10 cellular contexts compared by ENCODE assay signal in genomic region chr1:243244420-243244819, GRCh38. TPM values are rescaled to one million over a fixed set of nuclear protein-coding genes. Genes with fewer than 3 reads are reported as not detected.
A peak's percentile ranks its signal among the peaks of the same experiment; 100 is the strongest.
DNase-seq lines count a peak whose midpoint lies in the region; ATAC-seq and TF ChIP-seq lines count a peak whose summit lies in the region.
"Had no signal": no experiment of that assay in that cellular context is flagged by ENCODE, and none has a peak within 500 bp of the region (broad histone marks: within the 10 kb centered on the region; RNA-seq: fewer than 3 reads in every experiment).

No MANE protein-coding gene starts in this region.

- H3K9me3 ChIP-seq in osteoblast (ENCODE audit: low read depth, low read length) = no peaks in the 10 kb centered on the region
- H3K9me3 ChIP-seq: thoracic aorta had no signal

- H3K27ac ChIP-seq in osteoblast (ENCODE audit: low read depth, low read length) = peak overlapping the region; percentile 13
- H3K27ac ChIP-seq: thoracic aorta had no signal

- ATAC-seq in GM19035 (IDR thresholded peaks at IDR 0.05; ENCODE audit: unreplicated experiment) (peak; percentile 72), HG02870 (IDR thresholded peaks at IDR 0.05; ENCODE audit: unreplicated experiment) (peak; percentile 57)

- no peaks in the 10 kb centered on the region for H3K27me3 ChIP-seq in osteoblast (ENCODE audit: insufficient read depth, low read length)

- DNase-seq in NOMO-1 treated with DMSO at 0.1 percent for 48 hours (lab: John Stamatoyannopoulos, UW; ENCODE audit: unreplicated experiment) = peak; percentile 47
- no peak for DNase-seq in osteoblast (ENCODE audit: insufficient read length, low spot score, missing footprints)
- DNase-seq in GM13976 (ENCODE audit: low spot score) = no peak
- DNase-seq in iPS-NIHi11 (ENCODE audit: low spot score) = no peak
- no peak for DNase-seq in middle frontal gyrus (ENCODE audit: extremely low spot score, low spot score)
- DNase-seq: anterior cingulate cortex, foreskin fibroblast had no signal

- H3K36me3 ChIP-seq in osteoblast (ENCODE audit: insufficient read depth, low read length) = peaks cover 8% of the 10 kb centered on the region
- H3K36me3 ChIP-seq: thoracic aorta had no signal

- peaks cover 45% of the 10 kb centered on the region for H4K20me1 ChIP-seq in osteoblast (ENCODE audit: insufficient read depth, low read length)

- H3K4me1 ChIP-seq in osteoblast (ENCODE audit: insufficient read depth, low read length) = peaks cover 33% of the 10 kb centered on the region

- in situ Hi-C loops in GM13976 (cut with MboI; ENCODE audit: low sequenced_read_pairs, unreplicated experiment) = no loop called here

- H3K4me2 ChIP-seq in osteoblast (ENCODE audit: insufficient read depth, low read length) = peak overlapping the region; percentile 47

- H2AFZ ChIP-seq in osteoblast (ENCODE audit: low read length) = no peak overlapping the region

- H3K79me2 ChIP-seq in osteoblast (ENCODE audit: insufficient read depth, low read length) = peaks cover 99% of the 10 kb centered on the region

- TF ChIP-seq CTCF in osteoblast (IDR thresholded peaks at IDR 0.05; ENCODE audit: extremely low read depth, low read depth, low read length) (no peak), GM13976 (IDR thresholded peaks at IDR 0.05; ENCODE audit: borderline replicate concordance, control extremely low read depth, extremely low read depth, insufficient read depth, missing control alignments) (no peak)

- peak overlapping the region; percentile 11 for H3K4me3 ChIP-seq in osteoblast (ENCODE audit: insufficient read depth, low read length)
- H3K4me3 ChIP-seq: thoracic aorta had no signal

RNA-seq across cellular contexts. Expression of gene CEP170, which starts 10.7 kb away (rescaled TPM):
- 90.5 and 102 TPM in 2 replicates for total RNA-seq in osteoblast

RNA-seq across cellular contexts. Expression of gene SDCCAG8, which starts 11.4 kb away (rescaled TPM):
- total RNA-seq in osteoblast = 42.7 and 63.9 TPM in 2 replicates
